In the genomic region with DNA sequence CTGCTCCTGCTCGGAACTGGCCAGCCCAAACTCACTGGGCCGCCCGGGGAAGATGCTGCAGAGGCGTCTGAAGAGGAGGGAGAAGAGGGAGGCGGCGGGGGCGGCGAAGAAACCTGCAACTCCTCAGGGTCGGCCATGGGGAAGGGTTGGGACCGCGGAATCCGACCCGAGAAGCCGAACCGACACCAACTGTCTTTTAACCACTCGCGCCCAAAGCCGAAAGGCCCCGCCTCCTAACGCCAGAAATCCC, we compare ENCODE assay signal across 8 cellular contexts.
DNase-seq lines count a peak whose midpoint lies in the region; TF ChIP-seq lines count a peak whose summit lies in the region.

A gene (minus strand): TSS at position 223 of the 250 bp plus-strand sequence. CDS start 86 bp downstream, at position 137.

- H3K4me2 ChIP-seq in Loucy (ENCODE audit: low read depth, low read length, poor library complexity, severe bottlenecking), result peak within 1 kb of the TSS; percentile 93

- H3K4me1 ChIP-seq in Loucy (ENCODE audit: insufficient read depth, low read length, poor library complexity, severe bottlenecking), result peaks cover 39% of the 10 kb centered on the region
- H3K4me1 ChIP-seq in duodenal mucosa (ENCODE audit: control insufficient read depth in 1 of 2, insufficient read depth in 2 of 2, low read length in 2 of 2), result peaks cover 14 to 17% of the 10 kb centered on the region in 2 donors

- peaks cover 40% of the 10 kb centered on the region for H4K20me1 ChIP-seq in Loucy (ENCODE audit: insufficient read depth, low read length, poor library complexity, severe bottlenecking)

- H3K4me3 ChIP-seq in Loucy (ENCODE audit: low read length, poor library complexity, severe bottlenecking) (peak within 1 kb of the TSS; percentile 88), duodenal mucosa (ENCODE audit: low read depth in 1 of 2, low read length in 2 of 2) (peak within 1 kb of the TSS; percentile 88 to 97)

- peaks cover 21% of the 10 kb centered on the region for H3K4me1 Mint-ChIP-seq in nephron

- H3K9ac ChIP-seq in Loucy (ENCODE audit: low read depth, low read length, poor library complexity, severe bottlenecking), result peak within 1 kb of the TSS; percentile 92
- H3K9ac ChIP-seq in duodenal mucosa (ENCODE audit: low read depth in 1 of 2, low read length in 2 of 2), result peak within 1 kb of the TSS; percentile 88 to 100

- H3K9me2 ChIP-seq in Loucy (replicated peaks; ENCODE audit: low read depth, low read length), result no peaks in the 10 kb centered on the region

- peaks cover 7% of the 10 kb centered on the region for H3K36me3 Mint-ChIP-seq in nephron (ENCODE audit: low read depth)

- H3K27ac ChIP-seq in C4-2B (peak within 1 kb of the TSS; percentile 78), duodenal mucosa (ENCODE audit: low read depth, low read length) (peak within 1 kb of the TSS; percentile 94)

- no peaks in the 10 kb centered on the region; the same call in 1 of the 2 replicates for H3F3A ChIP-seq in Loucy (ENCODE audit: low read depth)

- peak within 1 kb of the TSS; percentile 98 for H2AFZ ChIP-seq in Loucy (ENCODE audit: low read length)

- DNase-seq in DMS 273 (lab: John Stamatoyannopoulos, UW; ENCODE audit: unreplicated experiment), result no peak
- DNase-seq in RKO (ENCODE audit: low spot score), result no peak
- no peak for DNase-seq in NOMO-1 treated with DMSO at 0.1 percent for 48 hours (lab: John Stamatoyannopoulos, UW; ENCODE audit: unreplicated experiment)
- no peak for DNase-seq in OCI-M1 (lab: John Stamatoyannopoulos, UW)

- peaks cover 50% of the 10 kb centered on the region for H3K79me2 ChIP-seq in Loucy (ENCODE audit: insufficient read depth, low read length)

- TF ChIP-seq CTCF in C4-2B (conservative IDR thresholded peaks at IDR 0.05), result no peak
- no peak for TF ChIP-seq CTCF in Loucy (conservative IDR thresholded peaks at IDR 0.05; ENCODE audit: low read length)
- TF ChIP-seq CTCF in nephron (IDR thresholded peaks at IDR 0.05; ENCODE audit: unreplicated experiment in 3 of 3), result no peak

- H3K27me3 ChIP-seq in Loucy (ENCODE audit: insufficient read depth, low read length, poor library complexity, severe bottlenecking) (no peaks in the 10 kb centered on the region), duodenal mucosa (ENCODE audit: control insufficient read depth in 1 of 2, insufficient read depth in 2 of 2, low read length in 2 of 2) (no peaks in the 10 kb centered on the region)

- H3K9me3 Mint-ChIP-seq in nephron, result no peaks in the 10 kb centered on the region

- H3K36me3 ChIP-seq in Loucy (ENCODE audit: insufficient read depth, low read length), result no peaks in the 10 kb centered on the region
- H3K36me3 ChIP-seq in duodenal mucosa (ENCODE audit: control insufficient read depth in 1 of 2, insufficient read depth in 2 of 2, low read length in 2 of 2), result no peaks in the 10 kb centered on the region

- H3K27ac Mint-ChIP-seq in nephron, result peak within 1 kb of the TSS; percentile 93 to 99 (median 98)

- no peaks in the 10 kb centered on the region for H3K9me3 ChIP-seq in Loucy (ENCODE audit: insufficient read depth, low read depth, low read length)
- no peaks in the 10 kb centered on the region for H3K9me3 ChIP-seq in duodenal mucosa (ENCODE audit: control insufficient read depth in 1 of 2, low read length in 2 of 2)

- H3K27me3 Mint-ChIP-seq in nephron (ENCODE audit: low read depth), result no peaks in the 10 kb centered on the region

- H3K4me3 Mint-ChIP-seq in nephron, result peak within 1 kb of the TSS; percentile 99 to 100 (median 99)
